In genomic region chr10:11036424-11037011, GRCh38 we compare ENCODE assay signal across 9 cellular contexts. TPM values are rescaled to one million over a fixed set of nuclear protein-coding genes. Genes with fewer than 3 reads are reported as not detected.
DNase-seq lines count a peak whose midpoint lies in the region; ATAC-seq and TF ChIP-seq lines count a peak whose summit lies in the region.
"Had no signal": no experiment of that assay in that cellular context is flagged by ENCODE, and none has a peak within 500 bp of the region (broad histone marks: within the 10 kb centered on the region; RNA-seq: fewer than 3 reads in every experiment).

No MANE protein-coding gene starts in this region.

- intact Hi-C loops in spleen (cut with DNase I; ENCODE audit: low total_unique reads) = no loop called here

- no peaks in the 10 kb centered on the region for H3K9me3 ChIP-seq in spleen

- no peak overlapping the region for H3K27ac Mint-ChIP-seq in glutamatergic neuron (ENCODE audit: unreplicated experiment)
- H3K27ac Mint-ChIP-seq: activated naive CD4-positive, alpha-beta T cell treated with anti-CD3 and anti-CD28 coated beads, Interleukin-2, amount 50 U/mL, for 24 hours had no signal

- WGBS in spleen, 5 donors = 77 to 86% (median 78%) methylated on average over 5 of the region's 5 CpGs

- POLR2A ChIA-PET in RWPE1 (lab: Yijun Ruan, JAX; ENCODE audit: low non-redundant PET) = no interaction called here

- DNase-seq in NCI-H2227 (lab: John Stamatoyannopoulos, UW; ENCODE audit: unreplicated experiment) (peak; percentile 11), NCI-H2227 treated with DMSO at 0.1 percent for 48 hours (lab: John Stamatoyannopoulos, UW) (no peak), RWPE1 (ENCODE audit: low spot score) (peak; percentile 62), glutamatergic neuron (peak; percentile 50), spleen (no peak)
- no peak for DNase-seq in NK-92 treated with Interleukin-12 subunit alpha and Interleukin-12 subunit beta, amount 100 ng/mL, for 24 hours (lab: John Stamatoyannopoulos, UW)

- no peaks in the 10 kb centered on the region for H3K36me3 ChIP-seq in spleen

- H3K36me3 Mint-ChIP-seq in glutamatergic neuron (ENCODE audit: unreplicated experiment) = peaks cover 4% of the 10 kb centered on the region
- H3K36me3 Mint-ChIP-seq: activated naive CD4-positive, alpha-beta T cell treated with anti-CD3 and anti-CD28 coated beads, Interleukin-2, amount 50 U/mL, for 24 hours had no signal

- H3K27me3 ChIP-seq in spleen (replicated peaks in 1 of 7) = peaks cover 0 to 13% (median 0%) of the 10 kb centered on the region in 7 donors

- H3K4me1 ChIP-seq in spleen = no peaks in the 10 kb centered on the region

- CTCF ChIA-PET in RWPE1 (lab: Yijun Ruan, JAX) = interaction anchor here (0.6 to 1.3 kb wide), 5 partner anchors 24 to 1976 kb away, joined by 3 to 5 read pairs (median 3); no protein-coding TSS in a partner anchor

- H3K9me3 Mint-ChIP-seq in glutamatergic neuron (ENCODE audit: unreplicated experiment) = no peaks in the 10 kb centered on the region
- H3K9me3 Mint-ChIP-seq: activated naive CD4-positive, alpha-beta T cell treated with anti-CD3 and anti-CD28 coated beads, Interleukin-2, amount 50 U/mL, for 24 hours had no signal

- no peak overlapping the region for H3K4me3 ChIP-seq in spleen

- TF ChIP-seq CTCF in RWPE1 (conservative IDR thresholded peaks at IDR 0.05; ENCODE audit: low read depth) = peak; percentile 56
- peak; percentile 68 for TF ChIP-seq CTCF in glutamatergic neuron (IDR thresholded peaks at IDR 0.05; ENCODE audit: partially characterized antibody, unreplicated experiment)
- TF ChIP-seq CTCF in spleen (IDR thresholded peaks at IDR 0.05 in 8 of 11, conservative IDR thresholded peaks at IDR 0.05 in 3 of 11) = peak in 9 of 11 experiments; percentile 12 to 56 (median 31)

- no peaks in the 10 kb centered on the region for H3K27me3 Mint-ChIP-seq in glutamatergic neuron (ENCODE audit: unreplicated experiment)

- no peak for ATAC-seq in GM19023 (IDR thresholded peaks at IDR 0.05; ENCODE audit: unreplicated experiment)
- no peak for ATAC-seq in GM18511 (IDR thresholded peaks at IDR 0.05; ENCODE audit: unreplicated experiment)

- TF ChIP-seq POLR2A in spleen (IDR thresholded peaks at IDR 0.05) = no peak

- H3K4me3 Mint-ChIP-seq in glutamatergic neuron (ENCODE audit: unreplicated experiment) = no peak overlapping the region
- H3K4me3 Mint-ChIP-seq: activated naive CD4-positive, alpha-beta T cell treated with anti-CD3 and anti-CD28 coated beads, Interleukin-2, amount 50 U/mL, for 24 hours had no signal

- H3K27ac ChIP-seq in RWPE1 (no peak overlapping the region), spleen (no peak overlapping the region)

- peaks cover 29% of the 10 kb centered on the region for H3K4me1 Mint-ChIP-seq in glutamatergic neuron (ENCODE audit: low read depth, unreplicated experiment)

RNA-seq across cellular contexts. Expression of gene CELF2, which starts 18.8 kb away (rescaled TPM):
- total RNA-seq in glutamatergic neuron (ENCODE audit: unreplicated experiment) (47.4 TPM), spleen (100 to 1,000 TPM in 6 of 7 donors, 10 to 100 TPM in 1; 84.2 to 180 (median 115) TPM)
- polyA plus RNA-seq in spleen = 10 to 100 TPM; 13.5 to 19.5 (median 17.6) TPM

Comparison
In these comparisons a context has a peak if more than half of its experiments do, and no peak if none do; other contexts are left out.
1. DNase-seq: peak in NCI-H2227 (single experiment), RWPE1 (single experiment) and glutamatergic neuron (single experiment); none in NCI-H2227 treated with DMSO at 0.1 percent for 48 hours (single experiment), spleen (single experiment) and NK-92 treated with Interleukin-12 subunit alpha and Interleukin-12 subunit beta, amount 100 ng/mL, for 24 hours (single experiment).
2. Peak in every context shown above with its lines, with median percentiles within 50 percentile points of each other: CTCF ChIP-seq.